Comparison of ENCODE assay signal across 19 cellular contexts in the genomic region with DNA sequence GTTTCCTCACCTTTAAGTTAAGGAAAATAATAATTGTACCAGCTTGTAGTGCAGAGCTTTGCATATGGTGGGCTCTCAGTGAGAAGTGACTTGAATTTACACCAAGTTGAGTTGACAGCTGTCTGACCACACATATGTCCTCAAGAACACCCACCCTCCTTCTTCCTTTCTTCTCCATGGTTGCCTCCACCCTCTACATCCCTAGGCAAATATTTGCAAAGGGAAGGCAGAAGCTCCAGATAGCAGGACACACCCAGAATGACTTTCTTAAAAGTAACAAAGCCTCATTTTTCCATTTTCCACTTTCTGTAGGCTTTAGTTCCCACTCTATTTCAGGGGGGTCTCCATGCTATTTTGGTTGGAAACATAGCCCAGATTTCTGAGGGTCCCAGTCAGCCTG. TPM values are rescaled to one million over a fixed set of nuclear protein-coding genes. Genes with fewer than 3 reads are reported as not detected.
A peak's percentile ranks its signal among the peaks of the same experiment; 100 is the strongest.
DNase-seq lines count a peak whose midpoint lies in the region; ATAC-seq and TF ChIP-seq lines count a peak whose summit lies in the region.
"Had no signal": no experiment of that assay in that cellular context is flagged by ENCODE, and none has a peak within 500 bp of the region (broad histone marks: within the 10 kb centered on the region; RNA-seq: fewer than 3 reads in every experiment).

No MANE protein-coding gene starts in this region.

- no peak for TF ChIP-seq CTCF in mucosa of descending colon (IDR thresholded peaks at IDR 0.05)

- no peaks in the 10 kb centered on the region for H3K9me3 Mint-ChIP-seq in effector memory CD8-positive, alpha-beta T cell
- H3K9me3 Mint-ChIP-seq: CD4-positive, CD25-positive, alpha-beta regulatory T cell; CD8-positive, alpha-beta memory T cell; HFFc6; IgD-negative memory B cell had no signal

- intact Hi-C loops in mucosa of descending colon (cut with DNase I, micrococcal nuclease) = no loop called here

- H3K27me3 Mint-ChIP-seq in effector memory CD8-positive, alpha-beta T cell = no peaks in the 10 kb centered on the region
- H3K27me3 Mint-ChIP-seq: B cell; CD4-positive, CD25-positive, alpha-beta regulatory T cell; CD8-positive, alpha-beta memory T cell; IgD-negative memory B cell had no signal

- peaks cover 22% of the 10 kb centered on the region for H3K36me3 Mint-ChIP-seq in effector memory CD8-positive, alpha-beta T cell (ENCODE audit: insufficient read depth)

- DNase-seq in HT-29 (ENCODE audit: low spot score) = peak; percentile 36
- DNase-seq in effector memory CD8-positive, alpha-beta T cell = no peak
- DNase-seq in mucosa of descending colon = no peak
- no peak for DNase-seq in DMS153 (lab: John Stamatoyannopoulos, UW)
- no peak for DNase-seq in hippocampal formation (lab: John Stamatoyannopoulos, UW)
- DNase-seq: CD4-positive, CD25-positive, alpha-beta regulatory T cell; CD8-positive, alpha-beta memory T cell; COR-L47; DMS 273 treated with DMSO at 0.1 percent for 48 hours; GOT3; H7; HFFc6 had no signal

- H3K36me3 ChIP-seq in mucosa of descending colon (ENCODE audit: low read depth) = no peaks in the 10 kb centered on the region

- no peak overlapping the region for H3K4me3 Mint-ChIP-seq in effector memory CD8-positive, alpha-beta T cell
- H3K4me3 Mint-ChIP-seq: B cell; CD4-positive, CD25-positive, alpha-beta regulatory T cell; HFFc6 had no signal

- ATAC-seq in effector memory CD8-positive, alpha-beta T cell (replicated peaks) = no peak
- peak; percentile 80 for ATAC-seq in mucosa of descending colon
- ATAC-seq in GM18498 (IDR thresholded peaks at IDR 0.05; ENCODE audit: unreplicated experiment) = no peak
- ATAC-seq: HCT116, HepG2 had no signal

- H3K9me3 ChIP-seq in mucosa of descending colon = no peaks in the 10 kb centered on the region

- peaks cover 34 to 41% of the 10 kb centered on the region in 2 donors for H3K4me1 Mint-ChIP-seq in effector memory CD8-positive, alpha-beta T cell (ENCODE audit: low read depth in 2 of 2)

- H3K4me1 ChIP-seq in mucosa of descending colon (ENCODE audit: low read depth) = peaks cover 8% of the 10 kb centered on the region

- no peak overlapping the region for H3K4me3 ChIP-seq in mucosa of descending colon
- H3K4me3 ChIP-seq: BLaER1 treated with 17β-estradiol and CSF1 and Interleukin-3, amounts not matched to agents 10 nM and 100 nM had no signal

- H3K27ac Mint-ChIP-seq in effector memory CD8-positive, alpha-beta T cell = peak overlapping the region; percentile 27 to 79
- H3K27ac Mint-ChIP-seq: B cell, HFFc6, IgD-negative memory B cell had no signal

RNA-seq across cellular contexts. Expression of gene CRACR2A, which starts 12.1 kb away (rescaled TPM):
- total RNA-seq in HT-29 (2014; rRNA removed; shearing (Covaris generic)) = 31.3 and 31.4 TPM in 2 replicates
- 10 to 100 TPM; 26.9 to 72.5 (median 69.7) TPM for total RNA-seq in mucosa of descending colon
- total RNA-seq: A172 had no signal
